ENCODE assay signal across 23 cellular contexts in the genomic region with DNA sequence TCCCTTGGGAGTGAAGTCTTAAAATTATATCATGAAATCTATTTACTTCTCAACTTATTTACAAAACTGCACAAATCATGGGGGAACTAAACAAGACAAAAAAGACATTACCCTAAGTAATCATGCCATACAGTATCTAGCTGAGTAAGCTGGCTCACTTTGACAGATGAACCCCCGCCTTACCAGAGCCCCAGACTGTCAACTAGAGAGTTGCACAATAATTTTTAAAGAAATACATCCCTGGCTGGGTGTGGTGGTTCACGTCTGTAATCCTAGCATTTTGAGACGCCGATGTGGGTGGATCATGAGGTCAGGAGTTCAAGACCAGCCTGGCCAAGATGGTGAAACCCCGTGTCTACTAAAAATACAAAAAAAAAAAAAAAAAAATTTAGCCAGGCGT.
DNase-seq lines count a peak whose midpoint lies in the region; ATAC-seq and TF ChIP-seq lines count a peak whose summit lies in the region.
"Had no signal": no experiment of that assay in that cellular context is flagged by ENCODE, and none has a peak within 500 bp of the region (broad histone marks: within the 10 kb centered on the region; RNA-seq: fewer than 3 reads in every experiment).

No MANE protein-coding gene starts in this region.

- 73 to 84% (median 84%) methylated on average over 6 of the region's 6 CpGs for WGBS in ovary, 3 donors
- WGBS in esophagus squamous epithelium, 2 donors: 19 to 47% methylated on average over 6 of the region's 6 CpGs

- H3K4me1 ChIP-seq in right atrium auricular region: no peaks in the 10 kb centered on the region
- H3K4me1 ChIP-seq in ovary (ENCODE audit: insufficient read depth): peaks cover 4% of the 10 kb centered on the region
- peaks cover 13 to 43% (median 20%) of the 10 kb centered on the region in 3 donors for H3K4me1 ChIP-seq in esophagus squamous epithelium

- ATAC-seq in Right ventricle myocardium inferior: peak; percentile 50
- no peak for ATAC-seq in HG03378 (IDR thresholded peaks at IDR 0.05; ENCODE audit: unreplicated experiment)
- ATAC-seq: activated T-cell treated with anti-CD3 and anti-CD28 coated beads, Interleukin-2, amount 50 U/mL, for 4 hours had no signal

- H3K36me3 ChIP-seq in right atrium auricular region (no peaks in the 10 kb centered on the region), ovary (no peaks in the 10 kb centered on the region), esophagus squamous epithelium (peaks cover 0 to 13% (median 0%) of the 10 kb centered on the region in 3 donors)
- H3K36me3 ChIP-seq: BE2C had no signal

- H3K27me3 ChIP-seq in right atrium auricular region (no peaks in the 10 kb centered on the region), ovary (no peaks in the 10 kb centered on the region), esophagus squamous epithelium (no peaks in the 10 kb centered on the region)
- H3K27me3 ChIP-seq: BE2C, spleen, tibial artery had no signal

- H3K27ac ChIP-seq in right atrium auricular region: no peak overlapping the region
- H3K27ac ChIP-seq in ovary: no peak overlapping the region
- H3K27ac ChIP-seq in esophagus squamous epithelium: peak overlapping the region in 2 of 4 donors; percentile 31 to 74
- H3K27ac ChIP-seq: spleen, tibial artery had no signal

- DNase-seq in Right ventricle myocardium inferior (ENCODE audit: missing footprints): no peak
- DNase-seq in right atrium auricular region (ENCODE audit: low spot score): no peak
- peak; percentile 36 for DNase-seq in RPMI7951 (ENCODE audit: low read depth)
- peak; percentile 67 for DNase-seq in fibroblast of the aortic adventitia (ENCODE audit: low read depth)
- DNase-seq in stimulated activated CD4-positive, alpha-beta T cell treated with anti-CD3 and anti-CD28 coated beads, Interleukin-4, amount 100 ng/mL, for 4 hours: no peak
- no peak for DNase-seq in ovary
- no peak for DNase-seq in esophagus squamous epithelium (lab: John Stamatoyannopoulos, UW)
- DNase-seq: activated naive CD4-positive, alpha-beta T cell treated with Interleukin-2 at 50 U/mL for 16 hours; activated T-cell treated with anti-CD3 and anti-CD28 coated beads, Interleukin-2, amount 50 U/mL, for 4 hours; amygdala; BE2C; Caco-2; caudate nucleus; kidney; mammary epithelial cell; NCI-H1694; NCI-H2171; NCI-H524 treated with DMSO at 0.1 percent for 48 hours; SHP77; spleen; stimulated activated CD4-positive, alpha-beta T cell treated with anti-CD3 and anti-CD28 coated beads, Interleukin-4, amount 100 ng/mL, for 24 hours; tibial artery had no signal

- H3K4me3 ChIP-seq in right atrium auricular region: no peak overlapping the region
- H3K4me3 ChIP-seq in fibroblast of the aortic adventitia (ENCODE audit: low read depth, low read length): no peak overlapping the region
- no peak overlapping the region for H3K4me3 ChIP-seq in ovary
- H3K4me3 ChIP-seq in esophagus squamous epithelium: no peak overlapping the region
- H3K4me3 ChIP-seq: spleen, tibial artery had no signal

- TF ChIP-seq EP300 in ovary (IDR thresholded peaks at IDR 0.05): no peak

- TF ChIP-seq CTCF in right atrium auricular region (IDR thresholded peaks at IDR 0.05): no peak
- TF ChIP-seq CTCF in fibroblast of the aortic adventitia (IDR thresholded peaks at IDR 0.05; ENCODE audit: insufficient read depth, low read length): no peak
- no peak for TF ChIP-seq CTCF in ovary (IDR thresholded peaks at IDR 0.05)
- no peak for TF ChIP-seq CTCF in esophagus squamous epithelium (IDR thresholded peaks at IDR 0.05)

- TF ChIP-seq POLR2A in ovary (IDR thresholded peaks at IDR 0.05) (no peak), esophagus squamous epithelium (IDR thresholded peaks at IDR 0.05) (no peak)

- intact Hi-C loops in Right ventricle myocardium inferior (cut with DNase I) (no loop called here), ovary (cut with DNase I) (loop anchor here in 1 of 4 donors (5.0 kb wide), 1 partner anchor 61 kb away; the partner anchor contains the start of gene LPAR1), esophagus squamous epithelium (cut with DNase I) (no loop called here)

- H3K9me3 ChIP-seq in right atrium auricular region (no peaks in the 10 kb centered on the region), ovary (no peaks in the 10 kb centered on the region), esophagus squamous epithelium (no peaks in the 10 kb centered on the region)
- H3K9me3 ChIP-seq: BE2C, Caco-2, spleen, tibial artery had no signal

Comparison
In these comparisons a context has a peak if more than half of its experiments do, and no peak if none do; other contexts are left out.
1. DNase-seq: peak in RPMI7951 (single experiment) and fibroblast of the aortic adventitia (single experiment); none in Right ventricle myocardium inferior (single experiment), right atrium auricular region (single experiment), stimulated activated CD4-positive, alpha-beta T cell treated with anti-CD3 and anti-CD28 coated beads, Interleukin-4, amount 100 ng/mL, for 4 hours (0 of 2), ovary (0 of 5) and esophagus squamous epithelium (single experiment).